24 cellular contexts compared by ENCODE assay signal in genomic region chr3:52265387-52265786, GRCh38. TPM values are rescaled to one million over a fixed set of nuclear protein-coding genes. Genes with fewer than 3 reads are reported as not detected.
A peak's percentile ranks its signal among the peaks of the same experiment; 100 is the strongest.
DNase-seq lines count a peak whose midpoint lies in the region; ATAC-seq lines count a peak whose summit lies in the region.
"Had no signal": no experiment of that assay in that cellular context is flagged by ENCODE, and none has a peak within 500 bp of the region (broad histone marks: within the 10 kb centered on the region; RNA-seq: fewer than 3 reads in every experiment).

No MANE protein-coding gene starts in this region.

- no peak overlapping the region for H3K4me3 Mint-ChIP-seq in activated CD4-positive, alpha-beta memory T cell treated with anti-CD3 and anti-CD28 coated beads for 36 hours
- H3K4me3 Mint-ChIP-seq in activated CD4-positive, alpha-beta memory T cell treated with anti-CD3 and anti-CD28 coated beads, Interleukin-2, amount 10 ng/mL, durations not matched to agents 7 days and 5 days = no peak overlapping the region
- H3K4me3 Mint-ChIP-seq in naive thymus-derived CD8-positive, alpha-beta T cell = peak overlapping the region in 1 of 10 donors; percentile 49
- H3K4me3 Mint-ChIP-seq: nephron progenitor cell had no signal

- intact Hi-C loops in activated CD4-positive, alpha-beta memory T cell treated with anti-CD3 and anti-CD28 coated beads for 36 hours (cut with micrococcal nuclease) = no loop called here

- POLR2A ChIA-PET in activated CD4-positive, alpha-beta memory T cell treated with anti-CD3 and anti-CD28 coated beads for 36 hours (lab: Charles Lee) = interaction anchor here (0.7 kb wide), 1 partner anchor 454 kb away, joined by 3 read pairs; no protein-coding TSS in a partner anchor
- POLR2A ChIA-PET in activated CD4-positive, alpha-beta memory T cell treated with anti-CD3 and anti-CD28 coated beads, Interleukin-2, amount 10 ng/mL, durations not matched to agents 7 days and 5 days (lab: Charles Lee) = no interaction called here
- POLR2A ChIA-PET in naive thymus-derived CD8-positive, alpha-beta T cell (lab: Charles Lee) = interaction anchor here (45.0 to 58.8 kb wide), 2 partner anchors 18 to 28 kb away, joined by 1452 to 1841 read pairs; partner anchors contain the start of genes GLYCTK, PPM1M, TLR9 and TWF2

- H3K4me1 Mint-ChIP-seq in activated CD4-positive, alpha-beta memory T cell treated with anti-CD3 and anti-CD28 coated beads for 36 hours (ENCODE audit: low read depth) = peaks cover 85% of the 10 kb centered on the region
- peaks cover 88% of the 10 kb centered on the region for H3K4me1 Mint-ChIP-seq in activated CD4-positive, alpha-beta memory T cell treated with anti-CD3 and anti-CD28 coated beads, Interleukin-2, amount 10 ng/mL, durations not matched to agents 7 days and 5 days
- H3K4me1 Mint-ChIP-seq in naive thymus-derived CD8-positive, alpha-beta T cell = peaks cover 38 to 90% (median 82%) of the 10 kb centered on the region in 4 donors

- CTCF ChIA-PET in activated CD4-positive, alpha-beta memory T cell treated with anti-CD3 and anti-CD28 coated beads for 36 hours (lab: Charles Lee) = interaction anchor here (1.0 kb wide), 1 partner anchor 33 kb away, joined by 4 read pairs; no protein-coding TSS in a partner anchor
- CTCF ChIA-PET in activated CD4-positive, alpha-beta memory T cell treated with anti-CD3 and anti-CD28 coated beads, Interleukin-2, amount 10 ng/mL, durations not matched to agents 7 days and 5 days (lab: Charles Lee) = interaction anchor here (3.5 kb wide), 1 partner anchor 12 kb away, joined by 12 read pairs; no protein-coding TSS in a partner anchor

- ATAC-seq in naive thymus-derived CD8-positive, alpha-beta T cell = no peak
- ATAC-seq in GM21576 (IDR thresholded peaks at IDR 0.05; ENCODE audit: unreplicated experiment) (no peak), HG02798 (IDR thresholded peaks at IDR 0.05; ENCODE audit: poor library complexity, unreplicated experiment) (no peak)
- ATAC-seq: activated CD4-positive, CD25-positive, alpha-beta regulatory T cell treated with anti-CD3 and anti-CD28 coated beads, Interleukin-2, amount 50 U/mL, for 24 hours; foreskin keratinocyte; Panc1 had no signal

- peak; percentile 17 for DNase-seq in activated CD4-positive, alpha-beta memory T cell treated with anti-CD3 and anti-CD28 coated beads for 36 hours
- no peak for DNase-seq in activated CD4-positive, alpha-beta memory T cell treated with anti-CD3 and anti-CD28 coated beads, Interleukin-2, amount 10 ng/mL, durations not matched to agents 7 days and 5 days
- DNase-seq in ELF-1 (ENCODE audit: low read depth, low spot score) (peak; percentile 82), OCI-M1 (lab: John Stamatoyannopoulos, UW) (peak; percentile 14), hippocampal formation (lab: John Stamatoyannopoulos, UW) (no peak)
- DNase-seq in naive thymus-derived CD8-positive, alpha-beta T cell = no peak
- DNase-seq: activated CD8-positive, alpha-beta memory T cell treated with anti-CD3 and anti-CD28 coated beads, Interleukin-2, amount 50 U/mL, for 48 hours; DMS79 treated with DMSO at 0.1 percent for 48 hours; foreskin keratinocyte; IMR-90; mesendoderm; NCI-H2029 treated with DMSO at 0.1 percent for 48 hours; NCI-H524 treated with DMSO at 0.1 percent for 48 hours; nephron progenitor cell; stimulated activated CD4-positive, alpha-beta T cell treated with anti-CD3 and anti-CD28 coated beads, Interleukin-4, amount 100 ng/mL, for 4 hours; T-helper 9 cell had no signal

- peak overlapping the region; percentile 56 for H3K27ac Mint-ChIP-seq in activated CD4-positive, alpha-beta memory T cell treated with anti-CD3 and anti-CD28 coated beads for 36 hours
- H3K27ac Mint-ChIP-seq in activated CD4-positive, alpha-beta memory T cell treated with anti-CD3 and anti-CD28 coated beads, Interleukin-2, amount 10 ng/mL, durations not matched to agents 7 days and 5 days = no peak overlapping the region
- H3K27ac Mint-ChIP-seq in naive thymus-derived CD8-positive, alpha-beta T cell = peak overlapping the region; percentile 15 to 93 (median 74)
- H3K27ac Mint-ChIP-seq: nephron progenitor cell had no signal

- peaks cover 83% of the 10 kb centered on the region for H3K36me3 Mint-ChIP-seq in activated CD4-positive, alpha-beta memory T cell treated with anti-CD3 and anti-CD28 coated beads for 36 hours
- H3K36me3 Mint-ChIP-seq in activated CD4-positive, alpha-beta memory T cell treated with anti-CD3 and anti-CD28 coated beads, Interleukin-2, amount 10 ng/mL, durations not matched to agents 7 days and 5 days (ENCODE audit: low read depth) = peaks cover 92% of the 10 kb centered on the region
- H3K36me3 Mint-ChIP-seq in naive thymus-derived CD8-positive, alpha-beta T cell = peaks cover 17 to 97% (median 69%) of the 10 kb centered on the region in 3 donors

- H3K27me3 Mint-ChIP-seq in activated CD4-positive, alpha-beta memory T cell treated with anti-CD3 and anti-CD28 coated beads for 36 hours = no peaks in the 10 kb centered on the region
- H3K27me3 Mint-ChIP-seq in activated CD4-positive, alpha-beta memory T cell treated with anti-CD3 and anti-CD28 coated beads, Interleukin-2, amount 10 ng/mL, durations not matched to agents 7 days and 5 days = no peaks in the 10 kb centered on the region
- no peaks in the 10 kb centered on the region for H3K27me3 Mint-ChIP-seq in naive thymus-derived CD8-positive, alpha-beta T cell

- no peaks in the 10 kb centered on the region for H3K9me3 Mint-ChIP-seq in activated CD4-positive, alpha-beta memory T cell treated with anti-CD3 and anti-CD28 coated beads for 36 hours
- H3K9me3 Mint-ChIP-seq in activated CD4-positive, alpha-beta memory T cell treated with anti-CD3 and anti-CD28 coated beads, Interleukin-2, amount 10 ng/mL, durations not matched to agents 7 days and 5 days = no peaks in the 10 kb centered on the region
- no peaks in the 10 kb centered on the region for H3K9me3 Mint-ChIP-seq in naive thymus-derived CD8-positive, alpha-beta T cell
- H3K9me3 Mint-ChIP-seq: nephron progenitor cell had no signal

RNA-seq across cellular contexts. Expression of gene WDR82, which starts 13.1 kb away (rescaled TPM):
- total RNA-seq in activated CD4-positive, alpha-beta memory T cell treated with anti-CD3 and anti-CD28 coated beads for 36 hours = 100 to 1,000 TPM; 110 to 111 TPM
- total RNA-seq in activated CD4-positive, alpha-beta memory T cell treated with anti-CD3 and anti-CD28 coated beads, Interleukin-2, amount 10 ng/mL, durations not matched to agents 7 days and 5 days = 100 to 1,000 TPM; 131 TPM
- total RNA-seq in naive thymus-derived CD8-positive, alpha-beta T cell = 100 to 1,000 TPM; 190 to 191 TPM
- polyA plus RNA-seq in naive thymus-derived CD8-positive, alpha-beta T cell = 100 to 1,000 TPM; 136 to 172 (median 146) TPM

RNA-seq across cellular contexts. Expression of gene PPM1M, which starts 19.8 kb away (rescaled TPM):
- 100 to 1,000 TPM; 111 TPM for total RNA-seq in activated CD4-positive, alpha-beta memory T cell treated with anti-CD3 and anti-CD28 coated beads for 36 hours
- total RNA-seq in activated CD4-positive, alpha-beta memory T cell treated with anti-CD3 and anti-CD28 coated beads, Interleukin-2, amount 10 ng/mL, durations not matched to agents 7 days and 5 days = 100 to 1,000 TPM; 123 to 124 TPM
- total RNA-seq in naive thymus-derived CD8-positive, alpha-beta T cell = 100 to 1,000 TPM; 108 to 114 TPM
- polyA plus RNA-seq in naive thymus-derived CD8-positive, alpha-beta T cell = 100 to 1,000 TPM in 2 of 3 donors, 10 to 100 TPM in 1; 68.0 to 172 (median 106) TPM

RNA-seq across cellular contexts. Expression of gene GLYCTK, which starts 22.2 kb away (rescaled TPM):
- 10 to 100 TPM; 21.9 to 23.1 TPM for total RNA-seq in activated CD4-positive, alpha-beta memory T cell treated with anti-CD3 and anti-CD28 coated beads for 36 hours
- 10 to 100 TPM; 33.2 to 35.3 TPM for total RNA-seq in activated CD4-positive, alpha-beta memory T cell treated with anti-CD3 and anti-CD28 coated beads, Interleukin-2, amount 10 ng/mL, durations not matched to agents 7 days and 5 days
- 10 to 100 TPM; 39.9 to 41.5 TPM for total RNA-seq in naive thymus-derived CD8-positive, alpha-beta T cell
- 10 to 100 TPM in 1 of 3 donors, 1 to 10 TPM in 2; 6.4 to 10.4 (median 7.6) TPM for polyA plus RNA-seq in naive thymus-derived CD8-positive, alpha-beta T cell

RNA-seq across cellular contexts. Expression of gene TWF2, which starts 26.4 kb away (rescaled TPM):
- 100 to 1,000 TPM; 114 to 118 TPM for total RNA-seq in activated CD4-positive, alpha-beta memory T cell treated with anti-CD3 and anti-CD28 coated beads for 36 hours
- total RNA-seq in activated CD4-positive, alpha-beta memory T cell treated with anti-CD3 and anti-CD28 coated beads, Interleukin-2, amount 10 ng/mL, durations not matched to agents 7 days and 5 days = 100 to 1,000 TPM; 118 to 119 TPM
- 10 to 100 TPM; 77.2 to 77.6 TPM for total RNA-seq in naive thymus-derived CD8-positive, alpha-beta T cell
- 100 to 1,000 TPM; 112 to 171 (median 142) TPM for polyA plus RNA-seq in naive thymus-derived CD8-positive, alpha-beta T cell

RNA-seq across cellular contexts. Expression of gene TLR9, which starts 39.9 kb away (rescaled TPM):
- under 1 TPM; 0.59 to 0.90 TPM for total RNA-seq in activated CD4-positive, alpha-beta memory T cell treated with anti-CD3 and anti-CD28 coated beads for 36 hours
- under 1 TPM; 0.55 to 0.83 TPM for total RNA-seq in activated CD4-positive, alpha-beta memory T cell treated with anti-CD3 and anti-CD28 coated beads, Interleukin-2, amount 10 ng/mL, durations not matched to agents 7 days and 5 days
- total RNA-seq in naive thymus-derived CD8-positive, alpha-beta T cell = 1 to 10 TPM; 2.4 to 2.8 TPM
- not detected for polyA plus RNA-seq in naive thymus-derived CD8-positive, alpha-beta T cell
- total RNA-seq: endothelial cell of umbilical vein, foreskin keratinocyte, H1, IMR-90, thoracic aorta had no signal
- polyA plus RNA-seq: endothelial cell of umbilical vein, foreskin keratinocyte, IMR-90, smooth muscle cell had no signal

Comparison
In these comparisons a context has a peak if more than half of its experiments do, and no peak if none do; other contexts are left out.
1. DNase-seq: peak in activated CD4-positive, alpha-beta memory T cell treated with anti-CD3 and anti-CD28 coated beads for 36 hours (single experiment), ELF-1 (single experiment) and OCI-M1 (single experiment); none in activated CD4-positive, alpha-beta memory T cell treated with anti-CD3 and anti-CD28 coated beads, Interleukin-2, amount 10 ng/mL, durations not matched to agents 7 days and 5 days (single experiment), naive thymus-derived CD8-positive, alpha-beta T cell (0 of 10) and hippocampal formation (0 of 2).